In genomic region chr6:118712955-118713354, GRCh38 we compare ENCODE assay signal across 1 cellular context.
TF ChIP-seq lines count a peak whose summit lies in the region.

No MANE protein-coding gene starts in this region.

TF ChIP-seq in K562, 482 proteins besides CTCF, POLR2A, EP300 and RAD21 (continued from another document):
- TF ChIP-seq ZFP36 (IDR thresholded peaks at IDR 0.05; ENCODE audit: low read depth, low read length, partially characterized antibody) (no peak), SAFB (IDR thresholded peaks at IDR 0.05; ENCODE audit: borderline replicate concordance, low read depth, low read length) (no peak), CXXC5 (CRISPR knock-in tag; IDR thresholded peaks at IDR 0.05) (no peak), ZBTB11 (CRISPR knock-in tag; IDR thresholded peaks at IDR 0.05) (no peak), SMARCE1 (IDR thresholded peaks at IDR 0.05) (no peak), CBX1 (IDR thresholded peaks at IDR 0.05; ENCODE audit: low read depth) (no peak), EZH2 (IDR thresholded peaks at IDR 0.05; ENCODE audit: borderline replicate concordance, low read depth, low read length) (no peak), LCOR (CRISPR knock-in tag; IDR thresholded peaks at IDR 0.05) (no peak)
